In the genomic region with DNA sequence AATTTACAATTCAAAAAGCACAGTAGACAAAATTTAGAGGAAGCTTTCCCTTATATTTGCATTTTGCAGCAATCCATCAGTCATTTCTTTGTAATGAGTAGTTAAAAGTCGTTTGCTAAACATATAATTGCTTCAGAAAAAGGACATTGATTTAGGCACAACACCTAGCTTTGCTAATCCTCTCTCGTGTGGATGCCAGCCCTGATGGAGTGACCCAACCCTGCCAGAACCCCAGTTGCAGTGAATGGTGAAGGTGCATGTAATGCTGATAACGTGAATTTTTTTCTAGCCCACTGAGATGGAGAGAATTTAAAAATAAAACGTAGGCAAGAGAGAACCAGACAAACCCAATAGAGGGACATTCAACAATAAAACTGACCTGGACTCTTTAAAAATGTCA, we compare ENCODE assay signal across 31 cellular contexts.
"Had no signal": no experiment of that assay in that cellular context is flagged by ENCODE, and none has a peak within 500 bp of the region (broad histone marks: within the 10 kb centered on the region; RNA-seq: fewer than 3 reads in every experiment).

No MANE protein-coding gene starts in this region.

- FAIRE-seq: TTC549 had no signal

- H3K27ac ChIP-seq: Peyer's patch, SJSA1 had no signal

- H3K9me2 ChIP-seq: SK-N-SH had no signal

- H3K36me3 ChIP-seq: Peyer's patch, SJSA1 had no signal

- H3K27me3 ChIP-seq: Peyer's patch, SJSA1 had no signal

- H3K9me3 ChIP-seq: Peyer's patch, SJSA1, SK-N-SH had no signal

- H3K9me3 Mint-ChIP-seq: activated naive CD4-positive, alpha-beta T cell treated with anti-CD3 and anti-CD28 coated beads, Interleukin-2, amount 10 ng/mL, durations not matched to agents 7 days and 5 days; activated naive CD8-positive, alpha-beta T cell treated with anti-CD3 and anti-CD28 coated beads, Interleukin-2, amount 50 U/mL, for 24 hours; activated T-cell treated with anti-CD3 and anti-CD28 coated beads, Interleukin-2, amount 50 U/mL, for 24 hours; activated T-helper 1 cell treated with anti-CD3 and anti-CD28 coated beads, Interleukin-12 subunit alpha, Interleukin-12 subunit beta, Interleukin-2, Interleukin-4 antibody, amounts not matched to agents 30 ng/mL and 10 ng/mL and 1 ng/mL, durations not matched to agents 14 hours and 24 hours and 36 hours; brain; T-helper 1 cell treated with Interleukin-12 subunit alpha and Interleukin-12 subunit beta and Interleukin-4 antibody, amounts not matched to agents 30 μg/mL and 1 μg/mL, for 36 hours; T-helper 2 cell treated with Interferon-gamma antibody and Interleukin-4, amounts not matched to agents 5 μg/mL and 100 μg/mL, for 36 hours had no signal

- H3K4me2 ChIP-seq: SK-N-SH had no signal

- H3K27ac Mint-ChIP-seq: activated CD4-positive, alpha-beta T cell treated with anti-CD3 and anti-CD28 coated beads for 36 hours; activated CD4-positive, alpha-beta T cell treated with anti-CD3 and anti-CD28 coated beads, Interleukin-2, amount 10 ng/mL, durations not matched to agents 7 days and 5 days; activated CD8-positive, alpha-beta T cell treated with anti-CD3 and anti-CD28 coated beads, Interleukin-2, amount 10 ng/mL, durations not matched to agents 7 days and 5 days; activated naive CD4-positive, alpha-beta T cell treated with anti-CD3 and anti-CD28 coated beads, Interleukin-2, amount 10 ng/mL, durations not matched to agents 7 days and 5 days; activated naive CD8-positive, alpha-beta T cell; activated naive CD8-positive, alpha-beta T cell treated with anti-CD3 and anti-CD28 coated beads, Interleukin-2, amount 50 U/mL, for 24 hours; activated T-cell treated with anti-CD3 and anti-CD28 coated beads, Interleukin-2, amount 50 U/mL, for 24 hours; activated T-helper 1 cell treated with anti-CD3 and anti-CD28 coated beads, Interleukin-12 subunit alpha, Interleukin-12 subunit beta, Interleukin-2, Interleukin-4 antibody, amounts not matched to agents 30 ng/mL and 10 ng/mL and 1 ng/mL, durations not matched to agents 14 hours and 24 hours and 36 hours; T-helper 1 cell treated with Interleukin-12 subunit alpha and Interleukin-12 subunit beta and Interleukin-4 antibody, amounts not matched to agents 30 μg/mL and 1 μg/mL, for 36 hours; T-helper 2 cell treated with Interferon-gamma antibody and Interleukin-4, amounts not matched to agents 5 μg/mL and 100 μg/mL, for 36 hours had no signal

- H3K36me3 Mint-ChIP-seq: activated naive CD4-positive, alpha-beta T cell treated with anti-CD3 and anti-CD28 coated beads, Interleukin-2, amount 10 ng/mL, durations not matched to agents 7 days and 5 days; activated naive CD8-positive, alpha-beta T cell; brain had no signal

- DNase-seq: activated CD4-positive, alpha-beta T cell treated with anti-CD3 and anti-CD28 coated beads for 36 hours; activated CD4-positive, alpha-beta T cell treated with anti-CD3 and anti-CD28 coated beads, Interleukin-2, amount 10 ng/mL, durations not matched to agents 7 days and 5 days; activated CD4-positive, alpha-beta T cell treated with anti-CD3 and anti-CD28 coated beads, Interleukin-2, amount 50 U/mL, for 48 hours; activated CD8-positive, alpha-beta T cell treated with anti-CD3 and anti-CD28 coated beads, Interleukin-2, amount 10 ng/mL, durations not matched to agents 7 days and 5 days; activated gamma-delta T cell treated with Interleukin-2 at 50 U/mL for 16 hours; activated naive CD4-positive, alpha-beta T cell treated with anti-CD3 and anti-CD28 coated beads, Interleukin-2, amount 10 ng/mL, durations not matched to agents 7 days and 5 days; activated naive CD8-positive, alpha-beta T cell treated with anti-CD3 and anti-CD28 coated beads, Interleukin-2, amount 50 U/mL, for 24 hours; activated T-cell treated with anti-CD3 and anti-CD28 coated beads, Interleukin-2, amount 50 U/mL, for 24 hours; anterior cingulate cortex; central memory CD4-positive, alpha-beta T cell; NCI-H1092; NCI-H146; NCI-H187; NCI-H2029 treated with DMSO at 0.1 percent for 48 hours; NCI-H2107; NCI-H2171; NCI-H510A; NCI-H69; PC-3; Peyer's patch; RPMI8226; SHP77 treated with DMSO at 0.1 percent for 48 hours; SK-N-SH had no signal

- H3K4me3 ChIP-seq: Peyer's patch, SJSA1 had no signal

- H3K4me3 Mint-ChIP-seq: activated CD4-positive, alpha-beta T cell treated with anti-CD3 and anti-CD28 coated beads for 36 hours; activated CD4-positive, alpha-beta T cell treated with anti-CD3 and anti-CD28 coated beads, Interleukin-2, amount 10 ng/mL, durations not matched to agents 7 days and 5 days; activated CD8-positive, alpha-beta T cell treated with anti-CD3 and anti-CD28 coated beads, Interleukin-2, amount 10 ng/mL, durations not matched to agents 7 days and 5 days; activated naive CD4-positive, alpha-beta T cell treated with anti-CD3 and anti-CD28 coated beads, Interleukin-2, amount 10 ng/mL, durations not matched to agents 7 days and 5 days; activated naive CD8-positive, alpha-beta T cell; activated naive CD8-positive, alpha-beta T cell treated with anti-CD3 and anti-CD28 coated beads, Interleukin-2, amount 50 U/mL, for 24 hours; activated T-cell treated with anti-CD3 and anti-CD28 coated beads, Interleukin-2, amount 50 U/mL, for 24 hours; activated T-helper 1 cell treated with anti-CD3 and anti-CD28 coated beads, Interleukin-12 subunit alpha, Interleukin-12 subunit beta, Interleukin-2, Interleukin-4 antibody, amounts not matched to agents 30 ng/mL and 10 ng/mL and 1 ng/mL, durations not matched to agents 14 hours and 24 hours and 36 hours; T-helper 1 cell treated with Interleukin-12 subunit alpha and Interleukin-12 subunit beta and Interleukin-4 antibody, amounts not matched to agents 30 μg/mL and 1 μg/mL, for 36 hours; T-helper 2 cell treated with Interferon-gamma antibody and Interleukin-4, amounts not matched to agents 5 μg/mL and 100 μg/mL, for 36 hours had no signal

- ATAC-seq: activated CD4-positive, alpha-beta T cell treated with anti-CD3 and anti-CD28 coated beads for 36 hours; activated CD4-positive, CD25-positive, alpha-beta regulatory T cell treated with anti-CD3 and anti-CD28 coated beads, Interleukin-2, amount 50 U/mL, for 24 hours; activated CD8-positive, alpha-beta T cell treated with anti-CD3 and anti-CD28 coated beads, Interleukin-2, amount 10 ng/mL, durations not matched to agents 7 days and 5 days; activated naive CD8-positive, alpha-beta T cell treated with anti-CD3 and anti-CD28 coated beads, Interleukin-2, amount 50 U/mL, for 24 hours; PC-3 had no signal

- H3K9ac ChIP-seq: SK-N-SH had no signal

- H3K27me3 Mint-ChIP-seq: activated naive CD4-positive, alpha-beta T cell treated with anti-CD3 and anti-CD28 coated beads, Interleukin-2, amount 10 ng/mL, durations not matched to agents 7 days and 5 days; activated naive CD8-positive, alpha-beta T cell; activated T-cell treated with anti-CD3 and anti-CD28 coated beads, Interleukin-2, amount 50 U/mL, for 24 hours had no signal

- H3K4me1 Mint-ChIP-seq: activated CD4-positive, alpha-beta T cell treated with anti-CD3 and anti-CD28 coated beads for 36 hours; activated CD4-positive, alpha-beta T cell treated with anti-CD3 and anti-CD28 coated beads, Interleukin-2, amount 10 ng/mL, durations not matched to agents 7 days and 5 days; activated naive CD4-positive, alpha-beta T cell treated with anti-CD3 and anti-CD28 coated beads, Interleukin-2, amount 10 ng/mL, durations not matched to agents 7 days and 5 days had no signal

- H3K4me1 ChIP-seq: Peyer's patch had no signal
